8 cellular contexts compared by ENCODE assay signal in the genomic region with DNA sequence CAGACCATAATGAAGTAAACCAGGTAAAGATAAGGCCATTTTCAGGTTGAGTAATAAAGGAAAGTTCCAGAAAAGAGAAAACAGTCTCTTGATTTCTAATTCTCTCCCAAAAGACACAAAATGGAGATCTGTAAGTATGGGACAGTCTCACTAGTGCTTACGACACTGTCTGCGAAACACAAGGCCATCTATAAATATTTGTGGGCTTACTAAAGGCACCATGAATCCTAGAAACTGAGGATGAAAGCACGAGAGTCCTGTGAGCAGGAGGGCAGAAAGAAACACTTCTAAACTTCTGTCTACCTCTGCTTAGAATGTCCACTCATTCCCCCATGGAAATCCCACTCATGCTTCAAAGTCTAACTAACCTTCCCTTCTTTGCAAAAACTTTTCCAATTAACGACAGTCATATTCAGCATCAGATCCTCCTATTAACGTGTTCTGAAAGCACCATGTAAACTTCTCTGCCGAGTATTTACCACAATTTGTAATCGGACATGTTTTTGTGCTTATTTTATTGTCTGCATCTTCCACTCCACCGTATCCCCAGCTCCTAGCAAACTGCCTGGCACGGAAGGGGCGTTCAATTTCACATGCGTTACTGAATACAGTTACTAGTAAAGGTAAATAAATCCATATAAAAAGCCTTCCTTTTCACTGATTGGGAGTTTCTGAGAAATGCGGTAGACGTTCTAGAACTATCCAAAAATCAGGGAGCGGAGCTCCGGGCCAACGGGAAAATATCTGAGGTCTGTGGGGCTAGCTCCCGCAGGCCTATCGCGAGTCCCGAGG. TPM values are rescaled to one million over a fixed set of nuclear protein-coding genes. Genes with fewer than 3 reads are reported as not detected.
DNase-seq lines count a peak whose midpoint lies in the region; ATAC-seq and TF ChIP-seq lines count a peak whose summit lies in the region.

No MANE protein-coding gene starts in this region.

- H3K4me2 ChIP-seq in neural progenitor cell = peak overlapping the region; percentile 81

- H3K27me3 Mint-ChIP-seq in neural progenitor cell (ENCODE audit: insufficient read depth, low read depth) = no peaks in the 10 kb centered on the region

- peak overlapping the region; percentile 75 for H3K4me3 ChIP-seq in Jurkat, Clone E6-1 (ENCODE audit: low read length)
- H3K4me3 ChIP-seq in neural progenitor cell = peak overlapping the region; percentile 88

- no peaks in the 10 kb centered on the region for H3K9me3 ChIP-seq in neural progenitor cell (ENCODE audit: low read depth)

- H3K4me1 ChIP-seq in neural progenitor cell = peaks cover 6% of the 10 kb centered on the region

- H3K36me3 Mint-ChIP-seq in neural progenitor cell = peaks cover 9% of the 10 kb centered on the region

- H4K20me1 ChIP-seq in neural progenitor cell (ENCODE audit: low read depth) = peaks cover 4% of the 10 kb centered on the region

- no peaks in the 10 kb centered on the region for H3K36me3 ChIP-seq in neural progenitor cell

- H3K27ac ChIP-seq in neural progenitor cell = peak overlapping the region; percentile 80

- DNase-seq in NCI-H345 treated with DMSO at 0.1 percent for 48 hours (lab: John Stamatoyannopoulos, UW; ENCODE audit: unreplicated experiment) (peak; percentile 9), NCI-H345 (lab: John Stamatoyannopoulos, UW) (no peak), dedifferentiated amniotic fluid mesenchymal stem cell (ENCODE audit: extremely low spot score) (peak; percentile 27), neural progenitor cell (ENCODE audit: low spot score) (no peak), GM10248 (ENCODE audit: extremely low spot score) (no peak)
- no peak for DNase-seq in Jurkat, Clone E6-1 (ENCODE audit: low read depth, low spot score)
- no peak for DNase-seq in stimulated activated CD4-positive, alpha-beta T cell treated with anti-CD3 and anti-CD28 coated beads, Interleukin-15, amount 100 ng/mL, for 24 hours

- H3K27ac Mint-ChIP-seq in neural progenitor cell = no peak overlapping the region

- no peaks in the 10 kb centered on the region for H3K9me3 Mint-ChIP-seq in neural progenitor cell

- peaks cover 23% of the 10 kb centered on the region for H3K79me2 ChIP-seq in neural progenitor cell (ENCODE audit: low read depth)

- ATAC-seq in GM21786 (IDR thresholded peaks at IDR 0.05; ENCODE audit: unreplicated experiment) = no peak

- H2AFZ ChIP-seq in neural progenitor cell (replicated peaks) = peak overlapping the region; percentile 75

- POLR2A ChIA-PET in GM10248 (lab: Yijun Ruan, JAX) = interaction anchor here (1.0 kb wide), 1 partner anchor 461 kb away, joined by 3 read pairs; no protein-coding TSS in a partner anchor

- H3K9ac ChIP-seq in neural progenitor cell = peak overlapping the region; percentile 86

- H3K4me1 Mint-ChIP-seq in neural progenitor cell = peaks cover 14% of the 10 kb centered on the region

- H3F3A ChIP-seq in neural progenitor cell (ENCODE audit: low read depth) = no peaks in the 10 kb centered on the region

- H3K27me3 ChIP-seq in neural progenitor cell = no peaks in the 10 kb centered on the region

- TF ChIP-seq CTCF in neural progenitor cell (IDR thresholded peaks at IDR 0.05) = no peak
- TF ChIP-seq CTCF in GM10248 (IDR thresholded peaks at IDR 0.05; ENCODE audit: control extremely low read depth, extremely low read depth, low read depth, missing control alignments) = no peak

- CTCF ChIA-PET in GM10248 (lab: Yijun Ruan, JAX) = interaction anchor here (1.0 to 1.7 kb wide), 3 partner anchors 8 to 70 kb away, joined by 3 to 4 read pairs (median 3); no protein-coding TSS in a partner anchor

- H3K4me3 Mint-ChIP-seq in neural progenitor cell = no peak overlapping the region

RNA-seq across cellular contexts. Expression of gene PSMD10, which starts 0.7 kb away (rescaled TPM):
- polyA plus RNA-seq in Jurkat, Clone E6-1 (2012; ENCODE audit: insufficient read depth, insufficient read length) = 117 TPM
- 113 and 156 TPM in 2 replicates for total RNA-seq in neural progenitor cell (ENCODE audit: low replicate concordance)

RNA-seq across cellular contexts. Expression of gene ATG4A, which starts 0.9 kb away (rescaled TPM):
- polyA plus RNA-seq in Jurkat, Clone E6-1 (2012; ENCODE audit: insufficient read depth, insufficient read length) = 23.4 TPM
- total RNA-seq in neural progenitor cell (ENCODE audit: low replicate concordance) = 4.5 and 6.5 TPM in 2 replicates

RNA-seq across cellular contexts. Expression of gene VSIG1, which starts 45.8 kb away (rescaled TPM):
- polyA plus RNA-seq in Jurkat, Clone E6-1 (2012; ENCODE audit: insufficient read depth, insufficient read length) = not detected
- total RNA-seq in neural progenitor cell (ENCODE audit: low replicate concordance) = 0.15 and 0.22 TPM in 2 replicates

Comparison
In these comparisons a context has a peak if more than half of its experiments do, and no peak if none do; other contexts are left out.
1. DNase-seq: peak in NCI-H345 treated with DMSO at 0.1 percent for 48 hours (single experiment) and dedifferentiated amniotic fluid mesenchymal stem cell (single experiment); none in NCI-H345 (single experiment), Jurkat, Clone E6-1 (single experiment), neural progenitor cell (single experiment), stimulated activated CD4-positive, alpha-beta T cell treated with anti-CD3 and anti-CD28 coated beads, Interleukin-15, amount 100 ng/mL, for 24 hours (single experiment) and GM10248 (single experiment).